In the genomic region with DNA sequence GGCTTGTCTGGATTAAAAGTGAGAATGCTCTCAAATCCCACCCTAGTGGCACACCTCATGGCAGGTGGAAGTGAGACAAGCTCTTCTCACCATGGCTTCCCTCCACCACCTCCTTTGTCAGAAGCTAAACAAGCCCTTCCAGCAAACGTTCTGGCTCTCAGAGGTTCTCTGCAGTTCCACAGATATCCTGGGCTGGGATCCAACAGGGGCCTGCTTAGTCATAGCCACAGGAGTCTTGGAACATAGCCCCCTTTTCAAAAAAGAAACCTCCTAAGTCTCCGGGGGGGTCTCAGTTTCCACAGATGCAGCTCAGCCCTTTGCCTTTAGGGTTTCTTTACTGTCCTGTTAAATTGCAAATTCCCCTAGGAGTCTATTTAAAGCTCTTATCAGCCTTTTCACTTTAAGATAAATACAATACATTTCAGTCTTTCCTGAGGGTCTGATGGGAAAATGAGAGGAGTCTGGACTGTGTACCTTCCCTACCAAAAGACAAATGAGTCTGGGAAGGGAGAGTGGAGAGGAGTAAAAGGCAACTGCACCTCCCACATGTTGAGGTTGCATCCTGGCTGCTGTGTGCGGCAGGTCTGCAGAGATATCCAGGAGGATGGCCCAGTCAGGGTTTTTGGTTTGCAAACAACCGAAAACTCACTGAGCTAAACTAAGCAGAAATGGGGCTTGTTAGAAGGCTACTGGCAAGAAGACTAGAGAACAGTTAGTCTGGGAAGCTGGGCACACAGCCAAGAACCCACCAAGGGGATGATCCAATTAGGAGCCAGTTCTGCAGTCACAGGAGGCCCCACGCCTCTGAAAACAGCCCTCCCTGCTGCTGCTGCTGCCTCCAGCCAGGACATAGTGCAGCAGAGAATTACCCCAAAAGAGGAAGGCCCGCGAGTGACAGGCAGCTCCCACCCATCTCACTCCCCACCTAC, we compare ENCODE assay signal across 8 cellular contexts. TPM values are rescaled to one million over a fixed set of nuclear protein-coding genes. Genes with fewer than 3 reads are reported as not detected.
A peak's percentile ranks its signal among the peaks of the same experiment; 100 is the strongest.
DNase-seq lines count a peak whose midpoint lies in the region; ATAC-seq and TF ChIP-seq lines count a peak whose summit lies in the region.

No MANE protein-coding gene starts in this region.

- H3K9ac ChIP-seq in adipocyte (ENCODE audit: low read length), result no peak overlapping the region
- H3K9ac ChIP-seq in MM.1S (ENCODE audit: low read length), result no peak overlapping the region

- no peaks in the 10 kb centered on the region for H3K9me2 ChIP-seq in MM.1S (replicated peaks; ENCODE audit: insufficient read depth, low read length)

- peak in 2 of 3 experiments; percentile 28 to 69 for DNase-seq in NCI-H1417 (lab: John Stamatoyannopoulos, UW)
- DNase-seq in NCI-H1417 treated with DMSO at 0.1 percent for 48 hours (lab: John Stamatoyannopoulos, UW), result no peak
- DNase-seq in adipocyte (ENCODE audit: low read depth), result peak; percentile 83
- peak; percentile 89 for DNase-seq in iris pigment epithelial cell (ENCODE audit: low read depth)
- peak; percentile 71 for DNase-seq in thoracic aorta (ENCODE audit: low spot score)
- no peak for DNase-seq in MM.1S
- no peak for DNase-seq in NK-92 treated with Interleukin-12 subunit alpha and Interleukin-12 subunit beta, amount 100 ng/mL, for 24 hours (lab: John Stamatoyannopoulos, UW)

- no peak for ATAC-seq in thoracic aorta (ENCODE audit: insufficient number of reproducible peaks, low FRiP score, low read depth)
- ATAC-seq in GM21825 (IDR thresholded peaks at IDR 0.05; ENCODE audit: unreplicated experiment), result no peak

- no peak overlapping the region for H2AFZ ChIP-seq in MM.1S (ENCODE audit: low read length)

- no peaks in the 10 kb centered on the region for H4K20me1 ChIP-seq in MM.1S (ENCODE audit: insufficient read depth, low read length)

- TF ChIP-seq CTCF in thoracic aorta (IDR thresholded peaks at IDR 0.05) (no peak), MM.1S (IDR thresholded peaks at IDR 0.05; ENCODE audit: low read length) (no peak)

- no peaks in the 10 kb centered on the region for H3K79me2 ChIP-seq in MM.1S (ENCODE audit: low read length)

- no peaks in the 10 kb centered on the region for H3K9me3 ChIP-seq in adipocyte (ENCODE audit: control insufficient read depth, low read length)
- no peaks in the 10 kb centered on the region for H3K9me3 ChIP-seq in thoracic aorta
- H3K9me3 ChIP-seq in MM.1S (replicated peaks; ENCODE audit: insufficient read depth, low read length), result no peaks in the 10 kb centered on the region

- H3F3A ChIP-seq in MM.1S (ENCODE audit: insufficient read depth, low read length), result no peaks in the 10 kb centered on the region

- H3K36me3 ChIP-seq in adipocyte (ENCODE audit: control insufficient read depth, insufficient read depth, low read length, severe bottlenecking) (no peaks in the 10 kb centered on the region), thoracic aorta (no peaks in the 10 kb centered on the region), MM.1S (replicated peaks; ENCODE audit: insufficient read depth, low read length) (no peaks in the 10 kb centered on the region)

- no peak overlapping the region for H3K4me2 ChIP-seq in MM.1S (ENCODE audit: low read depth, low read length)

- no peaks in the 10 kb centered on the region for H3K27me3 ChIP-seq in adipocyte (replicated peaks; ENCODE audit: control insufficient read depth, insufficient read depth, low read length)
- H3K27me3 ChIP-seq in thoracic aorta (replicated peaks; ENCODE audit: insufficient read depth), result no peaks in the 10 kb centered on the region
- H3K27me3 ChIP-seq in MM.1S (replicated peaks; ENCODE audit: insufficient read depth, low read length), result no peaks in the 10 kb centered on the region

- H3K4me1 ChIP-seq in adipocyte (ENCODE audit: control insufficient read depth, insufficient read depth, low read length) (peaks cover 20% of the 10 kb centered on the region), thoracic aorta (ENCODE audit: control insufficient read depth in 1 of 2, low read depth in 2 of 2) (peaks cover 9 to 20% of the 10 kb centered on the region in 2 donors), MM.1S (ENCODE audit: low read length) (no peaks in the 10 kb centered on the region)

- peak overlapping the region; percentile 39 to 62 for H3K27ac ChIP-seq in thoracic aorta
- H3K27ac ChIP-seq in MM.1S (ENCODE audit: low read length), result no peak overlapping the region

- H3K4me3 ChIP-seq in adipocyte (ENCODE audit: low read length) (peak overlapping the region; percentile 40), thoracic aorta (peak overlapping the region; percentile 23), MM.1S (ENCODE audit: low read length) (no peak overlapping the region)

RNA-seq across cellular contexts. Expression of a gene that starts 41.4 kb away (rescaled TPM):
- total RNA-seq in thoracic aorta, result 1 to 10 TPM; 3.8 to 3.9 TPM

Comparison
In these comparisons a context has a peak if more than half of its experiments do, and no peak if none do; other contexts are left out.
1. DNase-seq: peak in NCI-H1417 (2 of 3), adipocyte (single experiment), iris pigment epithelial cell (single experiment) and thoracic aorta (single experiment); none in NCI-H1417 treated with DMSO at 0.1 percent for 48 hours (single experiment), MM.1S (single experiment) and NK-92 treated with Interleukin-12 subunit alpha and Interleukin-12 subunit beta, amount 100 ng/mL, for 24 hours (single experiment).